Comparison of ENCODE assay signal across 11 cellular contexts in genomic region chr15:52657338-52657737, GRCh38. TPM values are rescaled to one million over a fixed set of nuclear protein-coding genes. Genes with fewer than 3 reads are reported as not detected.
DNase-seq lines count a peak whose midpoint lies in the region; ATAC-seq and TF ChIP-seq lines count a peak whose summit lies in the region.
"Had no signal": no experiment of that assay in that cellular context is flagged by ENCODE, and none has a peak within 500 bp of the region (broad histone marks: within the 10 kb centered on the region; RNA-seq: fewer than 3 reads in every experiment).

No MANE protein-coding gene starts in this region.

- DNase-seq in AG04449 (ENCODE audit: low read depth, low spot score) (peak; percentile 74), RWPE2 (ENCODE audit: low spot score) (no peak), esophagus squamous epithelium (lab: John Stamatoyannopoulos, UW) (no peak), progenitor cell of endocrine pancreas (ENCODE audit: low spot score, unreplicated experiment) (no peak), H4 (ENCODE audit: low spot score) (no peak), GDM1 (lab: John Stamatoyannopoulos, UW) (no peak)
- DNase-seq in central memory CD4-positive, alpha-beta T cell = no peak
- DNase-seq: immature natural killer cell, NCI-H1436 treated with DMSO at 0.1 percent for 48 hours had no signal

- CTCF ChIA-PET in AG04449 (lab: Yijun Ruan, JAX) = interaction anchor here (1.3 to 1.6 kb wide), 2 partner anchors 26 to 401 kb away, joined by 3 to 5 read pairs; no protein-coding TSS in a partner anchor

- 15 to 27% methylated on average over 1 of the region's 1 CpG for WGBS in esophagus squamous epithelium, 2 donors

- TF ChIP-seq POLR2A in esophagus squamous epithelium (IDR thresholded peaks at IDR 0.05) = no peak

- no peaks in the 10 kb centered on the region for H3K27me3 Mint-ChIP-seq in progenitor cell of endocrine pancreas

- no peaks in the 10 kb centered on the region for H3K4me1 Mint-ChIP-seq in progenitor cell of endocrine pancreas (ENCODE audit: low read depth)

- peak overlapping the region; percentile 13 for H3K27ac Mint-ChIP-seq in progenitor cell of endocrine pancreas
- H3K27ac Mint-ChIP-seq: immature natural killer cell had no signal

- H3K9me3 ChIP-seq in RWPE2 (ENCODE audit: severe bottlenecking) (no peaks in the 10 kb centered on the region), esophagus squamous epithelium (no peaks in the 10 kb centered on the region)
- H3K9me3 ChIP-seq: BLaER1 treated with 17β-estradiol and CSF1 and Interleukin-3, amounts not matched to agents 10 nM and 100 nM had no signal

- ATAC-seq in RWPE2 (ENCODE audit: low read depth) (peak; percentile 23; the same call in 1 of the 3 replicates), HG02623 (IDR thresholded peaks at IDR 0.05; ENCODE audit: unreplicated experiment) (no peak)

- no peaks in the 10 kb centered on the region for H3K27me3 ChIP-seq in RWPE2 (ENCODE audit: insufficient read depth, poor library complexity, severe bottlenecking)
- no peaks in the 10 kb centered on the region for H3K27me3 ChIP-seq in esophagus squamous epithelium
- H3K27me3 ChIP-seq: BLaER1 treated with 17β-estradiol and CSF1 and Interleukin-3, amounts not matched to agents 10 nM and 100 nM had no signal

- POLR2A ChIA-PET in AG04449 (lab: Yijun Ruan, JAX) = no interaction called here

- H3K36me3 Mint-ChIP-seq in progenitor cell of endocrine pancreas (ENCODE audit: insufficient read depth) = peaks cover 12% of the 10 kb centered on the region

- no peaks in the 10 kb centered on the region for H3K9me3 Mint-ChIP-seq in progenitor cell of endocrine pancreas (ENCODE audit: low read depth)
- H3K9me3 Mint-ChIP-seq: immature natural killer cell had no signal

- peaks cover 47% of the 10 kb centered on the region for H3K4me1 ChIP-seq in RWPE2 (ENCODE audit: insufficient read depth, poor library complexity, severe bottlenecking)
- H3K4me1 ChIP-seq in esophagus squamous epithelium = peaks cover 5 to 66% (median 39%) of the 10 kb centered on the region in 3 donors
- H3K4me1 ChIP-seq: BLaER1 treated with 17β-estradiol and CSF1 and Interleukin-3, amounts not matched to agents 10 nM and 100 nM had no signal

- H3K27ac ChIP-seq in RWPE2 (ENCODE audit: poor library complexity, severe bottlenecking) (peak overlapping the region; percentile 95), esophagus squamous epithelium (peak overlapping the region in 3 of 4 donors; percentile 61 to 83 (median 74))
- H3K27ac ChIP-seq: BLaER1 treated with 17β-estradiol and CSF1 and Interleukin-3, amounts not matched to agents 10 nM and 100 nM had no signal

- peaks cover 14% of the 10 kb centered on the region for H3K36me3 ChIP-seq in RWPE2 (ENCODE audit: low read depth)
- peaks cover 0 to 65% (median 3%) of the 10 kb centered on the region in 3 donors for H3K36me3 ChIP-seq in esophagus squamous epithelium

- intact Hi-C loops in esophagus squamous epithelium (cut with DNase I) = no loop called here

- H3K4me3 ChIP-seq in AG04449 (ENCODE audit: low read depth, low read length) (no peak overlapping the region), RWPE2 (ENCODE audit: severe bottlenecking) (no peak overlapping the region), esophagus squamous epithelium (no peak overlapping the region)
- H3K4me3 ChIP-seq: BLaER1 treated with 17β-estradiol and CSF1 and Interleukin-3, amounts not matched to agents 10 nM and 100 nM had no signal

- no peak overlapping the region for H3K4me3 Mint-ChIP-seq in progenitor cell of endocrine pancreas (ENCODE audit: low read depth)
- H3K4me3 Mint-ChIP-seq: immature natural killer cell had no signal

- TF ChIP-seq CTCF in AG04449 (IDR thresholded peaks at IDR 0.05; ENCODE audit: insufficient read depth, low read length, missing control alignments) = no peak
- TF ChIP-seq CTCF in RWPE2 (IDR thresholded peaks at IDR 0.05; ENCODE audit: poor library complexity, severe bottlenecking) = no peak
- TF ChIP-seq CTCF in esophagus squamous epithelium (IDR thresholded peaks at IDR 0.05) = no peak
- TF ChIP-seq CTCF in progenitor cell of endocrine pancreas (IDR thresholded peaks at IDR 0.05; ENCODE audit: unreplicated experiment) = no peak

RNA-seq across cellular contexts. Expression of gene ATOSA, which starts 21.9 kb away (rescaled TPM):
- total RNA-seq in esophagus squamous epithelium (10 to 100 TPM; 38.9 to 69.8 (median 44.5) TPM), progenitor cell of endocrine pancreas (56.9 and 61.8 TPM in 2 replicates)
- 7.1 and 8.6 TPM in 2 replicates for total RNA-seq in H4 (2014; rRNA removed; shearing (Covaris generic))
